ENCODE assay signal across 1 cellular context in the genomic region with DNA sequence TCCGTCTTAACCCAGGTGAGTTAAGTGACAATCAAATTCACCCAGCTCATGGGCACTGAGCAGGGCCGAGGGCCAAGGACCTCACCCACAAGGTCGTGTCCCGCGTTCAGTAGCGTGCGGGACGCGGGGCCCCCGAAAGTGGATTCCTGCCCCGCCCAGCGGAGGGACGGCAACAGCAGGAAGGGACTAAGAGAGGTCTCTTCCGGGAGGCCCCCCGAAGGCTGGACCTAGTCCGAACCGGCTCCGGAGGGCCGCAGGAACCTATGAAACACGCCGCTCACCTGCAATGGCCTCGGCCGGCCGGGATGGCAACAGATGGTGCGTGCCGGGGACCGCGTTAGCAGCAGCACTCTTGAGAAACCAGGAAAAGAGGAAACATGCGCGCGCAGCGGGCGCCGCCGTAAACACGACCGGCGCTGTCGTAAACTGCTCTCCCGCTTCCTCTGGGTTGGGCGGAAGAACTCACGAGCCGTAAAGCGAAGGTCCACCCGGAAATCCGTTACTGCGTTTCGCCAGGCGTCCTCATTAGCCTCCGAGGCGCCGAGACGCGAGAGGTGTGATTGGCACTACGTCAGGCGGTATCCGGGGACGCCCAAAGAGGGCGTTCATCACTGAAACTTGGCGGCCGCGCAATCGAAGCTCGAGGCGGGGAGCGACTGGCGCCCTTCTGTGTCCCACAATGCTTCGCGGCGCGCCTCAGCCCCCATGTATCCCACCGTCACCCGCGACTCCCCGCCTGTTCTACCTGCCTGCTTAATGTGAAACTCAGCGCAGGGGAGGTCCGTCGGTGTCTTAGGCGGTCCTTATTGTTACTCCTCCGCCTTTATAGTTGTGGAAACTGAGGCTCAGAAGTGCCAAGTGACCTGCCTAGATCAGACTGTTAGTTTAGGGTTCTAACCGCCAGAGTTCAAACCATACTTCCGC.
A peak's percentile ranks its signal among the peaks of the same experiment; 100 is the strongest.
TF ChIP-seq lines count a peak whose summit lies in the region.

Gene EIF3D (minus strand): TSS at position 372 of the 924 bp plus-strand sequence. CDS start 3,045 bp downstream, outside the sequence.

TF ChIP-seq in K562, 482 proteins besides CTCF, POLR2A, EP300 and RAD21 (continued from another document and continues in another):
- TF ChIP-seq, protein P1, sequence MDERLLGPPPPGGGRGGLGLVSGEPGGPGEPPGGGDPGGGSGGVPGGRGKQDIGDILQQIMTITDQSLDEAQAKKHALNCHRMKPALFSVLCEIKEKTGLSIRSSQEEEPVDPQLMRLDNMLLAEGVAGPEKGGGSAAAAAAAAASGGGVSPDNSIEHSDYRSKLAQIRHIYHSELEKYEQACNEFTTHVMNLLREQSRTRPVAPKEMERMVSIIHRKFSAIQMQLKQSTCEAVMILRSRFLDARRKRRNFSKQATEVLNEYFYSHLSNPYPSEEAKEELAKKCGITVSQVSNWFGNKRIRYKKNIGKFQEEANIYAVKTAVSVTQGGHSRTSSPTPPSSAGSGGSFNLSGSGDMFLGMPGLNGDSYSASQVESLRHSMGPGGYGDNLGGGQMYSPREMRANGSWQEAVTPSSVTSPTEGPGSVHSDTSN (CRISPR knock-in tag; IDR thresholded peaks at IDR 0.05; ENCODE audit: low read depth): peak; percentile 38; the same call in 1 of the 2 replicates
- TF ChIP-seq, protein P1 (tag; conservative IDR thresholded peaks at IDR 0.05; ENCODE audit: low read depth): no peak; the same call in 1 of the 2 replicates
- TF ChIP-seq RHOXF2B (CRISPR knock-in tag; conservative IDR thresholded peaks at IDR 0.05) (no peak), NFIC (IDR thresholded peaks at IDR 0.05) (0 out of 2 replicates have a peak, but pooled peaks have one; percentile 27), CBFA2T3 (IDR thresholded peaks at IDR 0.05) (0 out of 2 replicates have a peak, but pooled peaks have one; percentile 4), TBL1XR1 (IDR thresholded peaks at IDR 0.05; ENCODE audit: low read length in 2 of 2) (no peak), ZBTB9 (CRISPR knock-in tag; IDR thresholded peaks at IDR 0.05) (peak; percentile 17; the same call in 1 of the 2 replicates), ZBTB11 (CRISPR knock-in tag; IDR thresholded peaks at IDR 0.05) (peak; percentile 46 to 97 (median 82); a peak in 5 of 6 replicates), ZNF695 (CRISPR knock-in tag; IDR thresholded peaks at IDR 0.05) (no peak), HMGN3 (IDR thresholded peaks at IDR 0.05; ENCODE audit: borderline replicate concordance, extremely low read depth, insufficient read length, low read depth, low read length) (peak; percentile 50), FOXK2 (conservative IDR thresholded peaks at IDR 0.05 in 1 of 2, IDR thresholded peaks at IDR 0.05 in 1 of 2; ENCODE audit: low read depth in 2 of 2) (peak; percentile 94 to 96), ETV5 (CRISPR knock-in tag; IDR thresholded peaks at IDR 0.05; ENCODE audit: low read depth) (peak; percentile 72), MAFF (IDR thresholded peaks at IDR 0.05; ENCODE audit: low read length) (no peak), KDM5B (IDR thresholded peaks at IDR 0.05; ENCODE audit: insufficient replicate concordance, low read depth, low read length) (peak; percentile 85), USF2 (CRISPR knock-in tag; IDR thresholded peaks at IDR 0.05) (no peak), XRCC3 (IDR thresholded peaks at IDR 0.05) (no peak), POLR2H (tag; IDR thresholded peaks at IDR 0.05; ENCODE audit: low read depth) (peak; percentile 93), RBFOX2 (IDR thresholded peaks at IDR 0.05; ENCODE audit: low read depth, low read length) (peak; percentile 99), ZC3H8 (IDR thresholded peaks at IDR 0.05) (no peak), LARP7 (IDR thresholded peaks at IDR 0.05) (no peak), BRD4 (IDR thresholded peaks at IDR 0.05) (peak; percentile 79), NR2F6 (CRISPR knock-in tag; IDR thresholded peaks at IDR 0.05) (no peak), ELF2 (CRISPR knock-in tag; IDR thresholded peaks at IDR 0.05) (peak; percentile 95), ZBTB1 (CRISPR knock-in tag; IDR thresholded peaks at IDR 0.05; ENCODE audit: borderline replicate concordance, low read depth) (no peak; the same call in 1 of the 2 replicates), ZBTB8A (IDR thresholded peaks at IDR 0.05; ENCODE audit: partially characterized antibody) (no peak), ARHGAP35 (IDR thresholded peaks at IDR 0.05; ENCODE audit: partially characterized antibody) (no peak), TCF7L2 (IDR thresholded peaks at IDR 0.05; ENCODE audit: low read depth, low read length) (no peak), ZNF184 (CRISPR knock-in tag; IDR thresholded peaks at IDR 0.05) (no peak), ZNF551 (CRISPR knock-in tag; IDR thresholded peaks at IDR 0.05) (no peak), BRD9 (IDR thresholded peaks at IDR 0.05; ENCODE audit: low read depth, partially characterized antibody) (peak; percentile 83)
- TF ChIP-seq, protein P2, sequence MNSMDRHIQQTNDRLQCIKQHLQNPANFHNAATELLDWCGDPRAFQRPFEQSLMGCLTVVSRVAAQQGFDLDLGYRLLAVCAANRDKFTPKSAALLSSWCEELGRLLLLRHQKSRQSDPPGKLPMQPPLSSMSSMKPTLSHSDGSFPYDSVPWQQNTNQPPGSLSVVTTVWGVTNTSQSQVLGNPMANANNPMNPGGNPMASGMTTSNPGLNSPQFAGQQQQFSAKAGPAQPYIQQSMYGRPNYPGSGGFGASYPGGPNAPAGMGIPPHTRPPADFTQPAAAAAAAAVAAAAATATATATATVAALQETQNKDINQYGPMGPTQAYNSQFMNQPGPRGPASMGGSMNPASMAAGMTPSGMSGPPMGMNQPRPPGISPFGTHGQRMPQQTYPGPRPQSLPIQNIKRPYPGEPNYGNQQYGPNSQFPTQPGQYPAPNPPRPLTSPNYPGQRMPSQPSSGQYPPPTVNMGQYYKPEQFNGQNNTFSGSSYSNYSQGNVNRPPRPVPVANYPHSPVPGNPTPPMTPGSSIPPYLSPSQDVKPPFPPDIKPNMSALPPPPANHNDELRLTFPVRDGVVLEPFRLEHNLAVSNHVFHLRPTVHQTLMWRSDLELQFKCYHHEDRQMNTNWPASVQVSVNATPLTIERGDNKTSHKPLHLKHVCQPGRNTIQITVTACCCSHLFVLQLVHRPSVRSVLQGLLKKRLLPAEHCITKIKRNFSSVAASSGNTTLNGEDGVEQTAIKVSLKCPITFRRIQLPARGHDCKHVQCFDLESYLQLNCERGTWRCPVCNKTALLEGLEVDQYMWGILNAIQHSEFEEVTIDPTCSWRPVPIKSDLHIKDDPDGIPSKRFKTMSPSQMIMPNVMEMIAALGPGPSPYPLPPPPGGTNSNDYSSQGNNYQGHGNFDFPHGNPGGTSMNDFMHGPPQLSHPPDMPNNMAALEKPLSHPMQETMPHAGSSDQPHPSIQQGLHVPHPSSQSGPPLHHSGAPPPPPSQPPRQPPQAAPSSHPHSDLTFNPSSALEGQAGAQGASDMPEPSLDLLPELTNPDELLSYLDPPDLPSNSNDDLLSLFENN (IDR thresholded peaks at IDR 0.05; ENCODE audit: low read depth in 2 of 2, low read length in 2 of 2): no peak
- TF ChIP-seq, protein P3, sequence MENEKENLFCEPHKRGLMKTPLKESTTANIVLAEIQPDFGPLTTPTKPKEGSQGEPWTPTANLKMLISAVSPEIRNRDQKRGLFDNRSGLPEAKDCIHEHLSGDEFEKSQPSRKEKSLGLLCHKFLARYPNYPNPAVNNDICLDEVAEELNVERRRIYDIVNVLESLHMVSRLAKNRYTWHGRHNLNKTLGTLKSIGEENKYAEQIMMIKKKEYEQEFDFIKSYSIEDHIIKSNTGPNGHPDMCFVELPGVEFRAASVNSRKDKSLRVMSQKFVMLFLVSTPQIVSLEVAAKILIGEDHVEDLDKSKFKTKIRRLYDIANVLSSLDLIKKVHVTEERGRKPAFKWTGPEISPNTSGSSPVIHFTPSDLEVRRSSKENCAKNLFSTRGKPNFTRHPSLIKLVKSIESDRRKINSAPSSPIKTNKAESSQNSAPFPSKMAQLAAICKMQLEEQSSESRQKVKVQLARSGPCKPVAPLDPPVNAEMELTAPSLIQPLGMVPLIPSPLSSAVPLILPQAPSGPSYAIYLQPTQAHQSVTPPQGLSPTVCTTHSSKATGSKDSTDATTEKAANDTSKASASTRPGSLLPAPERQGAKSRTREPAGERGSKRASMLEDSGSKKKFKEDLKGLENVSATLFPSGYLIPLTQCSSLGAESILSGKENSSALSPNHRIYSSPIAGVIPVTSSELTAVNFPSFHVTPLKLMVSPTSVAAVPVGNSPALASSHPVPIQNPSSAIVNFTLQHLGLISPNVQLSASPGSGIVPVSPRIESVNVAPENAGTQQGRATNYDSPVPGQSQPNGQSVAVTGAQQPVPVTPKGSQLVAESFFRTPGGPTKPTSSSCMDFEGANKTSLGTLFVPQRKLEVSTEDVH (IDR thresholded peaks at IDR 0.05; ENCODE audit: low read depth, partially characterized antibody): peak; percentile 98
- TF ChIP-seq, protein P4, sequence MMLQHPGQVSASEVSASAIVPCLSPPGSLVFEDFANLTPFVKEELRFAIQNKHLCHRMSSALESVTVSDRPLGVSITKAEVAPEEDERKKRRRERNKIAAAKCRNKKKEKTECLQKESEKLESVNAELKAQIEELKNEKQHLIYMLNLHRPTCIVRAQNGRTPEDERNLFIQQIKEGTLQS (IDR thresholded peaks at IDR 0.05): no peak
- TF ChIP-seq, protein P4 (CRISPR knock-in tag; conservative IDR thresholded peaks at IDR 0.05): no peak
- TF ChIP-seq, protein P5, sequence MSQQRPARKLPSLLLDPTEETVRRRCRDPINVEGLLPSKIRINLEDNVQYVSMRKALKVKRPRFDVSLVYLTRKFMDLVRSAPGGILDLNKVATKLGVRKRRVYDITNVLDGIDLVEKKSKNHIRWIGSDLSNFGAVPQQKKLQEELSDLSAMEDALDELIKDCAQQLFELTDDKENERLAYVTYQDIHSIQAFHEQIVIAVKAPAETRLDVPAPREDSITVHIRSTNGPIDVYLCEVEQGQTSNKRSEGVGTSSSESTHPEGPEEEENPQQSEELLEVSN (IDR thresholded peaks at IDR 0.05; ENCODE audit: borderline replicate concordance in 1 of 2, extremely low read depth in 1 of 2, insufficient read depth in 1 of 2, insufficient read length in 1 of 2, low read depth in 1 of 2, low read length in 1 of 2, poor library complexity in 1 of 2, severe bottlenecking in 1 of 2): peak; percentile 70 to 77
- TF ChIP-seq, protein P6, sequence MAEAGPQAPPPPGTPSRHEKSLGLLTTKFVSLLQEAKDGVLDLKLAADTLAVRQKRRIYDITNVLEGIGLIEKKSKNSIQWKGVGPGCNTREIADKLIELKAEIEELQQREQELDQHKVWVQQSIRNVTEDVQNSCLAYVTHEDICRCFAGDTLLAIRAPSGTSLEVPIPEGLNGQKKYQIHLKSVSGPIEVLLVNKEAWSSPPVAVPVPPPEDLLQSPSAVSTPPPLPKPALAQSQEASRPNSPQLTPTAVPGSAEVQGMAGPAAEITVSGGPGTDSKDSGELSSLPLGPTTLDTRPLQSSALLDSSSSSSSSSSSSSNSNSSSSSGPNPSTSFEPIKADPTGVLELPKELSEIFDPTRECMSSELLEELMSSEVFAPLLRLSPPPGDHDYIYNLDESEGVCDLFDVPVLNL (CRISPR knock-in tag; IDR thresholded peaks at IDR 0.05; ENCODE audit: low read depth): no peak
